In genomic region chr20:6814945-6815344, GRCh38 we compare ENCODE assay signal across 27 cellular contexts. TPM values are rescaled to one million over a fixed set of nuclear protein-coding genes. Genes with fewer than 3 reads are reported as not detected.
"Had no signal": no experiment of that assay in that cellular context is flagged by ENCODE, and none has a peak within 500 bp of the region (broad histone marks: within the 10 kb centered on the region; RNA-seq: fewer than 3 reads in every experiment).

No MANE protein-coding gene starts in this region.

- H3K36me3 ChIP-seq: gastroesophageal sphincter, heart left ventricle, left lung, sigmoid colon, tibial artery had no signal

- H3K9me3 Mint-ChIP-seq: mesothelial cell of epicardium, nephron, type B pancreatic cell had no signal

- ATAC-seq: effector memory CD8-positive, alpha-beta T cell; esophagus mucosa; foreskin keratinocyte; gastroesophageal sphincter; heart left ventricle; left lung; naive thymus-derived CD4-positive, alpha-beta T cell; psoas muscle; right cardiac atrium; stimulated activated memory B cell treated with anti-CD40 and anti-IgM and Interleukin-4, amounts not matched to agents 10 μg/mL and 1 μg/mL and 100 μg/mL, for 72 hours; stimulated activated naive CD8-positive, alpha-beta T cell treated with anti-CD3 and anti-CD28 coated beads, Interleukin-15, Interleukin-2, amounts not matched to agents 100 U/mL and 50 U/mL, for 24 hours had no signal

- H3K27ac ChIP-seq: epithelial cell of prostate, foreskin keratinocyte, gastroesophageal sphincter, heart left ventricle, hepatocyte, left lung, psoas muscle, sigmoid colon, testis, tibial artery had no signal

- H3K27me3 Mint-ChIP-seq: effector memory CD8-positive, alpha-beta T cell; stimulated activated memory B cell treated with anti-CD40 and anti-IgM and Interleukin-4, amounts not matched to agents 10 μg/mL and 1 μg/mL and 100 μg/mL, for 72 hours had no signal

- H3K4me3 Mint-ChIP-seq: effector memory CD8-positive, alpha-beta T cell; mesothelial cell of epicardium; naive thymus-derived CD4-positive, alpha-beta T cell; nephron; stimulated activated memory B cell treated with anti-CD40 and anti-IgM and Interleukin-4, amounts not matched to agents 10 μg/mL and 1 μg/mL and 100 μg/mL, for 72 hours; type B pancreatic cell had no signal

- DNase-seq: cerebellar nuclear complex; cortex of kidney; effector memory CD8-positive, alpha-beta T cell; foreskin keratinocyte; heart left ventricle; kidney; left lung; mesenchymal stem cell; naive thymus-derived CD4-positive, alpha-beta T cell; nucleus accumbens; psoas muscle; right cardiac atrium; sigmoid colon; stimulated activated CD4-positive, alpha-beta T cell treated with anti-CD3 and anti-CD28 coated beads, Interleukin-2, amount 100 ng/mL, for 24 hours; stimulated activated CD4-positive, alpha-beta T cell treated with anti-CD3 and anti-CD28 coated beads, Interleukin-4, amount 100 ng/mL, for 24 hours; stimulated activated naive CD8-positive, alpha-beta T cell treated with anti-CD3 and anti-CD28 coated beads, Interleukin-15, Interleukin-2, amounts not matched to agents 100 U/mL and 50 U/mL, for 24 hours; substantia nigra; testis; tibial artery had no signal

- H3K36me3 Mint-ChIP-seq: mesothelial cell of epicardium; naive thymus-derived CD4-positive, alpha-beta T cell; stimulated activated memory B cell treated with anti-CD40 and anti-IgM and Interleukin-4, amounts not matched to agents 10 μg/mL and 1 μg/mL and 100 μg/mL, for 72 hours; type B pancreatic cell had no signal

- H3K9me3 ChIP-seq: gastroesophageal sphincter, heart left ventricle, left lung, psoas muscle, sigmoid colon, testis, tibial artery had no signal

- H3K79me2 ChIP-seq: hepatocyte had no signal

- H3K4me2 ChIP-seq: hepatocyte had no signal

- H2AFZ ChIP-seq: hepatocyte had no signal

- H3K4me1 ChIP-seq: foreskin keratinocyte, gastroesophageal sphincter, heart left ventricle, left lung, psoas muscle, sigmoid colon, testis, tibial artery had no signal

- H3K4me1 Mint-ChIP-seq: naive thymus-derived CD4-positive, alpha-beta T cell; stimulated activated memory B cell treated with anti-CD40 and anti-IgM and Interleukin-4, amounts not matched to agents 10 μg/mL and 1 μg/mL and 100 μg/mL, for 72 hours had no signal

- H3K4me3 ChIP-seq: gastroesophageal sphincter, heart left ventricle, hepatocyte, left lung, psoas muscle, sigmoid colon, testis, tibial artery had no signal

- H3K27ac Mint-ChIP-seq: effector memory CD8-positive, alpha-beta T cell; mesothelial cell of epicardium; naive thymus-derived CD4-positive, alpha-beta T cell; nephron; stimulated activated memory B cell treated with anti-CD40 and anti-IgM and Interleukin-4, amounts not matched to agents 10 μg/mL and 1 μg/mL and 100 μg/mL, for 72 hours; type B pancreatic cell had no signal

- H3K27me3 ChIP-seq: foreskin keratinocyte, testis had no signal

RNA-seq across cellular contexts. Expression of gene BMP2, which starts 47.5 kb away (rescaled TPM):
- polyA plus RNA-seq: naive thymus-derived CD4-positive, alpha-beta T cell had no signal
